Comparison of ENCODE assay signal across 9 cellular contexts in genomic region chr9:35518212-35518917, GRCh38. TPM values are rescaled to one million over a fixed set of nuclear protein-coding genes. Genes with fewer than 3 reads are reported as not detected.
DNase-seq lines count a peak whose midpoint lies in the region; ATAC-seq lines count a peak whose summit lies in the region.
"Had no signal": no experiment of that assay in that cellular context is flagged by ENCODE, and none has a peak within 500 bp of the region (broad histone marks: within the 10 kb centered on the region; RNA-seq: fewer than 3 reads in every experiment).

No MANE protein-coding gene starts in this region.

- H3K4me1 ChIP-seq in HUES48 (ENCODE audit: control insufficient read depth, insufficient read depth, low read length) = peaks cover 43% of the 10 kb centered on the region

- no peaks in the 10 kb centered on the region for H3K4me1 Mint-ChIP-seq in activated CD8-positive, alpha-beta T cell treated with anti-CD3 and anti-CD28 coated beads, Interleukin-2, amount 10 ng/mL, durations not matched to agents 7 days and 5 days (ENCODE audit: low read depth)

- CTCF ChIA-PET in activated CD8-positive, alpha-beta T cell treated with anti-CD3 and anti-CD28 coated beads, Interleukin-2, amount 10 ng/mL, durations not matched to agents 7 days and 5 days (lab: Charles Lee) = interaction anchor here (1.6 to 2.0 kb wide), 2 partner anchors 11 to 35 kb away, joined by 4 to 8 read pairs; no protein-coding TSS in a partner anchor

- no peak overlapping the region for H3K4me3 ChIP-seq in HUES48 (ENCODE audit: low read depth, low read length)

- no peak for ATAC-seq in activated CD8-positive, alpha-beta T cell treated with anti-CD3 and anti-CD28 coated beads, Interleukin-2, amount 10 ng/mL, durations not matched to agents 7 days and 5 days
- ATAC-seq: activated T-cell treated with anti-CD3 and anti-CD28 coated beads, Interleukin-2, amount 50 U/mL, for 4 hours had no signal

- H3K27me3 ChIP-seq in HUES48 (ENCODE audit: control insufficient read depth, insufficient read depth, low read length) = no peaks in the 10 kb centered on the region

- H3K9ac ChIP-seq in HUES48 (ENCODE audit: low read depth, low read length) = no peak overlapping the region

- H3K9me3 ChIP-seq in HUES48 (ENCODE audit: control insufficient read depth, insufficient read depth, low read length) = no peaks in the 10 kb centered on the region

- DNase-seq in caudate nucleus (lab: John Stamatoyannopoulos, UW) (no peak), kidney glomerular epithelial cell (lab: John Stamatoyannopoulos, UW) (peak; percentile 99), SHP77 treated with DMSO at 0.1 percent for 48 hours (lab: John Stamatoyannopoulos, UW) (no peak), KBM-7 (no peak), GM19238 (ENCODE audit: insufficient read length, low spot score) (no peak)
- DNase-seq in activated CD8-positive, alpha-beta T cell treated with anti-CD3 and anti-CD28 coated beads, Interleukin-2, amount 10 ng/mL, durations not matched to agents 7 days and 5 days = no peak
- DNase-seq: activated T-cell treated with anti-CD3 and anti-CD28 coated beads, Interleukin-2, amount 50 U/mL, for 4 hours had no signal

- H3K27ac Mint-ChIP-seq in activated CD8-positive, alpha-beta T cell treated with anti-CD3 and anti-CD28 coated beads, Interleukin-2, amount 10 ng/mL, durations not matched to agents 7 days and 5 days = no peak overlapping the region

- no peaks in the 10 kb centered on the region for H3K27me3 Mint-ChIP-seq in activated CD8-positive, alpha-beta T cell treated with anti-CD3 and anti-CD28 coated beads, Interleukin-2, amount 10 ng/mL, durations not matched to agents 7 days and 5 days (ENCODE audit: low read depth)

- POLR2A ChIA-PET in activated CD8-positive, alpha-beta T cell treated with anti-CD3 and anti-CD28 coated beads, Interleukin-2, amount 10 ng/mL, durations not matched to agents 7 days and 5 days (lab: Charles Lee) = interaction anchor here (0.6 kb wide), 1 partner anchor 38 kb away, joined by 3 read pairs; no protein-coding TSS in a partner anchor

- no peaks in the 10 kb centered on the region for H3K36me3 ChIP-seq in HUES48 (ENCODE audit: control insufficient read depth, insufficient read depth, low read length)

- in situ Hi-C loops in KBM-7 (cut with MboI; ENCODE audit: low pct_unique_long_range_greater_than_20kb, low sequenced_read_pairs) = no loop called here

- H3K9me3 Mint-ChIP-seq in activated CD8-positive, alpha-beta T cell treated with anti-CD3 and anti-CD28 coated beads, Interleukin-2, amount 10 ng/mL, durations not matched to agents 7 days and 5 days (ENCODE audit: insufficient read depth) = no peaks in the 10 kb centered on the region
- H3K9me3 Mint-ChIP-seq: activated T-cell treated with anti-CD3 and anti-CD28 coated beads, Interleukin-2, amount 50 U/mL, for 4 hours had no signal

- no peak overlapping the region for H3K4me3 Mint-ChIP-seq in activated CD8-positive, alpha-beta T cell treated with anti-CD3 and anti-CD28 coated beads, Interleukin-2, amount 10 ng/mL, durations not matched to agents 7 days and 5 days
- H3K4me3 Mint-ChIP-seq: activated T-cell treated with anti-CD3 and anti-CD28 coated beads, Interleukin-2, amount 50 U/mL, for 4 hours had no signal

- no peaks in the 10 kb centered on the region for H3K36me3 Mint-ChIP-seq in activated CD8-positive, alpha-beta T cell treated with anti-CD3 and anti-CD28 coated beads, Interleukin-2, amount 10 ng/mL, durations not matched to agents 7 days and 5 days (ENCODE audit: low read depth)

- peak overlapping the region; percentile 80 for H3K27ac ChIP-seq in HUES48 (ENCODE audit: low read depth, low read length)
- peak overlapping the region; percentile 94 for H3K27ac ChIP-seq in caudate nucleus (ENCODE audit: low read depth, low read length)
- H3K27ac ChIP-seq in temporal lobe (ENCODE audit: low read depth, low read length) = peak overlapping the region; percentile 91

RNA-seq across cellular contexts. Expression of gene RUSC2, which starts 28.5 kb away (rescaled TPM):
- 45.2 TPM for total RNA-seq in temporal lobe
- 1 to 10 TPM; 1.9 to 2.3 TPM for total RNA-seq in activated CD8-positive, alpha-beta T cell treated with anti-CD3 and anti-CD28 coated beads, Interleukin-2, amount 10 ng/mL, durations not matched to agents 7 days and 5 days

Comparison
In these comparisons a context has a peak if more than half of its experiments do, and no peak if none do; other contexts are left out.
1. RNA of gene RUSC2, which starts 28.5 kb away (total RNA-seq): 45.2 TPM in temporal lobe (single experiment); 1.9 to 2.3 TPM in activated CD8-positive, alpha-beta T cell treated with anti-CD3 and anti-CD28 coated beads, Interleukin-2, amount 10 ng/mL, durations not matched to agents 7 days and 5 days; every median in the first group is over 10 times any median in the second.
2. Peak in every context shown above with its lines, with median percentiles within 50 percentile points of each other: H3K27ac ChIP-seq.